8 cellular contexts compared by ENCODE assay signal in genomic region chr4:15005474-15006115, GRCh38. TPM values are rescaled to one million over a fixed set of nuclear protein-coding genes. Genes with fewer than 3 reads are reported as not detected.
DNase-seq lines count a peak whose midpoint lies in the region; ATAC-seq, FAIRE-seq and TF ChIP-seq lines count a peak whose summit lies in the region.

No MANE protein-coding gene starts in this region.

- DNase-seq in HCT116 (ENCODE audit: low read depth, low spot score) (no peak), urothelium cell line (ENCODE audit: low spot score) (no peak), middle frontal gyrus (ENCODE audit: extremely low spot score, low spot score) (no peak)
- DNase-seq in activated CD8-positive, alpha-beta T cell treated with anti-CD3 and anti-CD28 coated beads, Interleukin-2, amount 10 ng/mL, durations not matched to agents 7 days and 5 days = no peak
- no peak for DNase-seq in stimulated activated CD4-positive, alpha-beta T cell treated with anti-CD3 and anti-CD28 coated beads, Interleukin-4, amount 100 ng/mL, for 24 hours

- CTCF ChIA-PET in HCT116 (lab: Charles Lee) = no interaction called here
- CTCF ChIA-PET in activated CD8-positive, alpha-beta T cell treated with anti-CD3 and anti-CD28 coated beads, Interleukin-2, amount 10 ng/mL, durations not matched to agents 7 days and 5 days (lab: Charles Lee) = interaction anchor here (1.0 kb wide), 2 partner anchors 49 to 778 kb away, joined by 3 read pairs; no protein-coding TSS in a partner anchor

- no peak for ATAC-seq in HCT116
- no peak for ATAC-seq in activated CD8-positive, alpha-beta T cell treated with anti-CD3 and anti-CD28 coated beads, Interleukin-2, amount 10 ng/mL, durations not matched to agents 7 days and 5 days
- ATAC-seq in stimulated activated memory B cell treated with anti-CD40 and anti-IgM and Interleukin-4, amounts not matched to agents 10 μg/mL and 1 μg/mL and 100 μg/mL, for 72 hours = no peak
- ATAC-seq in HG02798 (IDR thresholded peaks at IDR 0.05; ENCODE audit: poor library complexity, unreplicated experiment) = no peak

- peaks cover 32% of the 10 kb centered on the region for H3K4me1 Mint-ChIP-seq in activated CD8-positive, alpha-beta T cell treated with anti-CD3 and anti-CD28 coated beads, Interleukin-2, amount 10 ng/mL, durations not matched to agents 7 days and 5 days (ENCODE audit: low read depth)
- peaks cover 35% of the 10 kb centered on the region for H3K4me1 Mint-ChIP-seq in stimulated activated memory B cell treated with anti-CD40 and anti-IgM and Interleukin-4, amounts not matched to agents 10 μg/mL and 1 μg/mL and 100 μg/mL, for 72 hours

- no peaks in the 10 kb centered on the region for H3K9me3 Mint-ChIP-seq in activated CD8-positive, alpha-beta T cell treated with anti-CD3 and anti-CD28 coated beads, Interleukin-2, amount 10 ng/mL, durations not matched to agents 7 days and 5 days (ENCODE audit: insufficient read depth)
- H3K9me3 Mint-ChIP-seq in stimulated activated memory B cell treated with anti-CD40 and anti-IgM and Interleukin-4, amounts not matched to agents 10 μg/mL and 1 μg/mL and 100 μg/mL, for 72 hours = no peaks in the 10 kb centered on the region

- peak overlapping the region; percentile 93 for H3K4me2 ChIP-seq in HCT116 (ENCODE audit: low read length)

- H3K9me3 ChIP-seq in HCT116 (ENCODE audit: control insufficient read depth in 1 of 2, insufficient read depth in 1 of 2, low read depth in 1 of 2, low read length in 2 of 2) = no peaks in the 10 kb centered on the region
- H3K9me3 ChIP-seq in iPS-15b (ENCODE audit: control insufficient read depth, insufficient read depth, low read length) = no peaks in the 10 kb centered on the region

- H3K27ac ChIP-seq in HCT116 (ENCODE audit: low read depth, low read length) = no peak overlapping the region

- H3K27me3 Mint-ChIP-seq in activated CD8-positive, alpha-beta T cell treated with anti-CD3 and anti-CD28 coated beads, Interleukin-2, amount 10 ng/mL, durations not matched to agents 7 days and 5 days (ENCODE audit: low read depth) = no peaks in the 10 kb centered on the region
- H3K27me3 Mint-ChIP-seq in stimulated activated memory B cell treated with anti-CD40 and anti-IgM and Interleukin-4, amounts not matched to agents 10 μg/mL and 1 μg/mL and 100 μg/mL, for 72 hours = no peaks in the 10 kb centered on the region

- TSS peak; percentile 39 for BruUV-seq in HCT116 (replicated peaks; lab: Mats Ljungman, UMichigan)

- H3K9me2 ChIP-seq in HCT116 (ENCODE audit: insufficient read depth) = no peaks in the 10 kb centered on the region

- no peaks in the 10 kb centered on the region for H3K36me3 ChIP-seq in HCT116 (ENCODE audit: control insufficient read depth in 1 of 2, insufficient read depth in 2 of 2, low read length in 2 of 2)
- H3K36me3 ChIP-seq in iPS-15b (ENCODE audit: control insufficient read depth, insufficient read depth, low read length) = no peaks in the 10 kb centered on the region

- H3K27me3 ChIP-seq in HCT116 (ENCODE audit: insufficient read depth, low read length) (no peaks in the 10 kb centered on the region), iPS-15b (ENCODE audit: control insufficient read depth, insufficient read depth, low read length) (peaks cover 19% of the 10 kb centered on the region)

- H3K79me2 ChIP-seq in HCT116 (ENCODE audit: insufficient read depth, low read length) = no peaks in the 10 kb centered on the region

- peaks cover 24% of the 10 kb centered on the region for H3K36me3 Mint-ChIP-seq in activated CD8-positive, alpha-beta T cell treated with anti-CD3 and anti-CD28 coated beads, Interleukin-2, amount 10 ng/mL, durations not matched to agents 7 days and 5 days (ENCODE audit: low read depth)
- peaks cover 23% of the 10 kb centered on the region for H3K36me3 Mint-ChIP-seq in stimulated activated memory B cell treated with anti-CD40 and anti-IgM and Interleukin-4, amounts not matched to agents 10 μg/mL and 1 μg/mL and 100 μg/mL, for 72 hours

- peak overlapping the region; percentile 93 for H3K4me3 Mint-ChIP-seq in activated CD8-positive, alpha-beta T cell treated with anti-CD3 and anti-CD28 coated beads, Interleukin-2, amount 10 ng/mL, durations not matched to agents 7 days and 5 days
- peak overlapping the region; percentile 95 for H3K4me3 Mint-ChIP-seq in stimulated activated memory B cell treated with anti-CD40 and anti-IgM and Interleukin-4, amounts not matched to agents 10 μg/mL and 1 μg/mL and 100 μg/mL, for 72 hours

- H4K20me1 ChIP-seq in HCT116 (ENCODE audit: insufficient read depth) = no peaks in the 10 kb centered on the region

- H3K4me1 ChIP-seq in HCT116 (ENCODE audit: control insufficient read depth in 1 of 2, insufficient read depth in 2 of 2, low read length in 2 of 2) (peaks cover 2 to 18% of the 10 kb centered on the region in 2 experiments; a peak in 3 of 4 replicates), iPS-15b (ENCODE audit: control insufficient read depth, insufficient read depth, low read length) (peaks cover 26% of the 10 kb centered on the region)

- RAD21 ChIA-PET in HCT116 (lab: Charles Lee; ENCODE audit: low non-redundant PET in 1 of 2, low total read pairs in 2 of 2, uncharacterized antibody in 2 of 2, unreplicated experiment in 2 of 2) = no interaction called here

- POLR2A ChIA-PET in HCT116 (lab: Charles Lee) = no interaction called here
- POLR2A ChIA-PET in activated CD8-positive, alpha-beta T cell treated with anti-CD3 and anti-CD28 coated beads, Interleukin-2, amount 10 ng/mL, durations not matched to agents 7 days and 5 days (lab: Charles Lee) = no interaction called here

- H2AFZ ChIP-seq in HCT116 (ENCODE audit: low read depth, low read length, poor library complexity, severe bottlenecking) = peak overlapping the region; percentile 59

- no peak for TF ChIP-seq RAD21 in HCT116 (IDR thresholded peaks at IDR 0.05; ENCODE audit: low read depth)

- H3K9ac ChIP-seq in HCT116 (ENCODE audit: low read length) (no peak overlapping the region), iPS-15b (ENCODE audit: low read depth, low read length) (no peak overlapping the region)

- peak overlapping the region; percentile 50 to 69 for H3K4me3 ChIP-seq in HCT116 (replicated peaks in 1 of 2; ENCODE audit: low read depth in 1 of 2, low read length in 2 of 2)
- peak overlapping the region; percentile 72 for H3K4me3 ChIP-seq in iPS-15b (ENCODE audit: low read depth, low read length)

- TF ChIP-seq POLR2A in HCT116 (IDR thresholded peaks at IDR 0.05; ENCODE audit: borderline replicate concordance, extremely low read depth, insufficient read depth, insufficient read length) = no peak

- H3K27ac Mint-ChIP-seq in activated CD8-positive, alpha-beta T cell treated with anti-CD3 and anti-CD28 coated beads, Interleukin-2, amount 10 ng/mL, durations not matched to agents 7 days and 5 days = peak overlapping the region; percentile 88
- H3K27ac Mint-ChIP-seq in stimulated activated memory B cell treated with anti-CD40 and anti-IgM and Interleukin-4, amounts not matched to agents 10 μg/mL and 1 μg/mL and 100 μg/mL, for 72 hours = peak overlapping the region; percentile 90

- TF ChIP-seq CTCF in HCT116 (IDR thresholded peaks at IDR 0.05 in 2 of 3, conservative IDR thresholded peaks at IDR 0.05 in 1 of 3; ENCODE audit: borderline replicate concordance in 1 of 3, insufficient read depth in 1 of 3, low read depth in 2 of 3, low read length in 2 of 3) = no peak

- intact Hi-C loops in HCT116 (cut with micrococcal nuclease) = loop anchor here (10.0 kb wide), 1 partner anchor 1381 kb away; the partner anchor contains the start of gene BOD1L1

- FAIRE-seq in urothelium cell line (lab: Jason Lieb, UNC) = no peak

TF ChIP-seq in HCT116, 20 proteins besides CTCF, POLR2A, EP300 and RAD21 (continues in another document):
- TF ChIP-seq POLR2AphosphoS5 (IDR thresholded peaks at IDR 0.05; ENCODE audit: low read depth, low read length) = no peak
- TF ChIP-seq REST (IDR thresholded peaks at IDR 0.05; ENCODE audit: low read depth) = no peak
- no peak for TF ChIP-seq TCF7L2 (IDR thresholded peaks at IDR 0.05; ENCODE audit: borderline replicate concordance, extremely low read depth, insufficient read depth, insufficient read length)
- no peak for TF ChIP-seq CEBPB (IDR thresholded peaks at IDR 0.05; ENCODE audit: low read depth)
- no peak for TF ChIP-seq ZNF274 (IDR thresholded peaks at IDR 0.05; ENCODE audit: low read depth, low read length)
- no peak for TF ChIP-seq JUND (IDR thresholded peaks at IDR 0.05)
- TF ChIP-seq ELF1 (IDR thresholded peaks at IDR 0.05; ENCODE audit: borderline replicate concordance, low read depth) = no peak
- TF ChIP-seq EGR1 (IDR thresholded peaks at IDR 0.05; ENCODE audit: low read depth) = no peak
- no peak for TF ChIP-seq EZH2phosphoT487 (IDR thresholded peaks at IDR 0.05; ENCODE audit: borderline replicate concordance)
- TF ChIP-seq YY1 (IDR thresholded peaks at IDR 0.05; ENCODE audit: extremely low read depth, insufficient replicate concordance, low read depth, low read length) = no peak
- TF ChIP-seq SRF (IDR thresholded peaks at IDR 0.05; ENCODE audit: low read depth) = no peak
- no peak for TF ChIP-seq FOSL1 (IDR thresholded peaks at IDR 0.05; ENCODE audit: low read depth)

RNA-seq across cellular contexts. Expression of gene CPEB2, which starts 3.3 kb away (rescaled TPM):
- total RNA-seq in HCT116 (2021; ENCODE audit: unreplicated experiment) = 1.3 TPM
- 0.59 and 0.60 TPM in 2 replicates for polyA plus RNA-seq in HCT116 (2012)
- 1 to 10 TPM; 8.8 to 9.7 TPM for total RNA-seq in activated CD8-positive, alpha-beta T cell treated with anti-CD3 and anti-CD28 coated beads, Interleukin-2, amount 10 ng/mL, durations not matched to agents 7 days and 5 days
